ENCODE assay signal across 16 cellular contexts in genomic region chr2:157856157-157856455, GRCh38. TPM values are rescaled to one million over a fixed set of nuclear protein-coding genes. Genes with fewer than 3 reads are reported as not detected.
A peak's percentile ranks its signal among the peaks of the same experiment; 100 is the strongest.
DNase-seq lines count a peak whose midpoint lies in the region; ATAC-seq, FAIRE-seq and TF ChIP-seq lines count a peak whose summit lies in the region.
"Had no signal": no experiment of that assay in that cellular context is flagged by ENCODE, and none has a peak within 500 bp of the region (broad histone marks: within the 10 kb centered on the region; RNA-seq: fewer than 3 reads in every experiment).

No MANE protein-coding gene starts in this region.

- no peak overlapping the region for H2AFZ ChIP-seq in HCT116 (ENCODE audit: low read depth, low read length, poor library complexity, severe bottlenecking)
- no peak overlapping the region for H2AFZ ChIP-seq in keratinocyte (ENCODE audit: control insufficient read depth, low read length)
- H2AFZ ChIP-seq: neural progenitor cell had no signal

- H3K27me3 ChIP-seq in CD4-positive, CD25-positive, alpha-beta regulatory T cell (ENCODE audit: control insufficient read depth, insufficient read depth, low read length), result no peaks in the 10 kb centered on the region
- H3K27me3 ChIP-seq in HCT116 (ENCODE audit: insufficient read depth, low read length) (no peaks in the 10 kb centered on the region), keratinocyte (ENCODE audit: control insufficient read depth, extremely low read depth, insufficient read depth, low read length) (no peaks in the 10 kb centered on the region), aorta (ENCODE audit: control insufficient read depth in 1 of 2, insufficient read depth in 2 of 2, low read length in 1 of 2) (no peaks in the 10 kb centered on the region)
- H3K27me3 ChIP-seq: BE2C, neural progenitor cell, right atrium auricular region had no signal

- H3K9me3 Mint-ChIP-seq in CD4-positive, CD25-positive, alpha-beta regulatory T cell, result peaks cover 0 to 3% (median 0%) of the 10 kb centered on the region in 7 donors
- H3K9me3 Mint-ChIP-seq in activated naive CD4-positive, alpha-beta T cell treated with anti-CD3 and anti-CD28 coated beads, Interleukin-2, amount 50 U/mL, for 72 hours, result no peaks in the 10 kb centered on the region
- H3K9me3 Mint-ChIP-seq: neural progenitor cell had no signal

- WGBS in aorta, 2 donors, result 96 to 98% methylated on average over 2 of the region's 2 CpGs

- peak overlapping the region; percentile 0 to 33 (median 0) for H3K27ac Mint-ChIP-seq in CD4-positive, CD25-positive, alpha-beta regulatory T cell
- peak overlapping the region; percentile 49 to 95 for H3K27ac Mint-ChIP-seq in activated naive CD4-positive, alpha-beta T cell treated with anti-CD3 and anti-CD28 coated beads, Interleukin-2, amount 50 U/mL, for 72 hours
- H3K27ac Mint-ChIP-seq: neural progenitor cell had no signal

- H3K4me1 Mint-ChIP-seq in CD4-positive, CD25-positive, alpha-beta regulatory T cell, result peaks cover 5 to 48% (median 36%) of the 10 kb centered on the region in 4 donors

- H3K27me3 Mint-ChIP-seq in CD4-positive, CD25-positive, alpha-beta regulatory T cell, result no peaks in the 10 kb centered on the region

- H4K20me1 ChIP-seq in HCT116 (ENCODE audit: insufficient read depth) (no peaks in the 10 kb centered on the region), keratinocyte (ENCODE audit: control insufficient read depth, extremely low read depth, insufficient read depth, low read length) (no peaks in the 10 kb centered on the region)

- no peaks in the 10 kb centered on the region for H3K9me2 ChIP-seq in HCT116 (ENCODE audit: insufficient read depth)

- BruUV-seq in HCT116 (replicated peaks; lab: Mats Ljungman, UMichigan), result no TSS peak

- CTCF ChIA-PET in HCT116 (lab: Charles Lee), result no interaction called here

- no peak for FAIRE-seq in keratinocyte (lab: Jason Lieb, UNC)
- FAIRE-seq: islet of Langerhans had no signal

- no peaks in the 10 kb centered on the region for H3K9me3 ChIP-seq in CD4-positive, CD25-positive, alpha-beta regulatory T cell (ENCODE audit: control insufficient read depth in 2 of 2, low read length in 2 of 2)
- H3K9me3 ChIP-seq in HCT116 (ENCODE audit: control insufficient read depth in 1 of 2, insufficient read depth in 1 of 2, low read depth in 1 of 2, low read length in 2 of 2) (no peaks in the 10 kb centered on the region), keratinocyte (ENCODE audit: control insufficient read depth, low read depth, low read length) (no peaks in the 10 kb centered on the region), aorta (ENCODE audit: control insufficient read depth, low read length) (no peaks in the 10 kb centered on the region)
- H3K9me3 ChIP-seq: BE2C, right atrium auricular region had no signal

- no peak overlapping the region for H3K9ac ChIP-seq in HCT116 (ENCODE audit: low read length)
- H3K9ac ChIP-seq in keratinocyte (ENCODE audit: control insufficient read depth, extremely low read depth, insufficient read depth, low read length), result peak overlapping the region; percentile 9
- H3K9ac ChIP-seq: neural progenitor cell had no signal

- H3K27ac ChIP-seq in CD4-positive, CD25-positive, alpha-beta regulatory T cell (ENCODE audit: insufficient read depth, low read length, poor library complexity, severe bottlenecking), result no peak overlapping the region
- H3K27ac ChIP-seq in HCT116 (ENCODE audit: low read depth, low read length) (no peak overlapping the region), keratinocyte (ENCODE audit: control insufficient read depth, insufficient read depth, low read length) (peak overlapping the region; percentile 89), aorta (ENCODE audit: low read depth in 1 of 2, low read length in 2 of 2) (no peak overlapping the region)
- H3K27ac ChIP-seq: neural progenitor cell, RWPE1 had no signal

- peak overlapping the region in 1 of 4 donors; percentile 47 for H3K4me3 Mint-ChIP-seq in CD4-positive, CD25-positive, alpha-beta regulatory T cell
- H3K4me3 Mint-ChIP-seq: neural progenitor cell had no signal

- H3K79me2 ChIP-seq in HCT116 (ENCODE audit: insufficient read depth, low read length), result no peaks in the 10 kb centered on the region
- peaks cover 37% of the 10 kb centered on the region for H3K79me2 ChIP-seq in keratinocyte (ENCODE audit: control insufficient read depth, insufficient read depth, low read length)

- TF ChIP-seq CTCF in HCT116 (IDR thresholded peaks at IDR 0.05 in 2 of 3, conservative IDR thresholded peaks at IDR 0.05 in 1 of 3; ENCODE audit: borderline replicate concordance in 1 of 3, insufficient read depth in 1 of 3, low read depth in 2 of 3, low read length in 2 of 3) (no peak), keratinocyte (optimal IDR thresholded peaks at IDR 0.05 in 1 of 3, IDR thresholded peaks at IDR 0.05 in 1 of 3, conservative IDR thresholded peaks at IDR 0.05 in 1 of 3; ENCODE audit: extremely low read depth in 1 of 3, insufficient read depth in 2 of 3, low read length in 3 of 3) (no peak)

- no peak overlapping the region for H3K4me3 ChIP-seq in CD4-positive, CD25-positive, alpha-beta regulatory T cell (ENCODE audit: low read depth, low read length)
- H3K4me3 ChIP-seq in HCT116 (replicated peaks in 1 of 2; ENCODE audit: low read depth in 1 of 2, low read length in 2 of 2) (no peak overlapping the region), keratinocyte (ENCODE audit: control insufficient read depth in 2 of 3, extremely low read depth in 1 of 3, insufficient read depth in 2 of 3, low read depth in 1 of 3, low read length in 3 of 3) (no peak overlapping the region), aorta (ENCODE audit: low read length in 2 of 2) (no peak overlapping the region)
- H3K4me3 ChIP-seq: neural progenitor cell, right atrium auricular region had no signal

- no peak for TF ChIP-seq RAD21 in HCT116 (IDR thresholded peaks at IDR 0.05; ENCODE audit: low read depth)

- no peak for TF ChIP-seq POLR2A in HCT116 (IDR thresholded peaks at IDR 0.05; ENCODE audit: borderline replicate concordance, extremely low read depth, insufficient read depth, insufficient read length)

- dilution Hi-C loops in keratinocyte (cut with MboI; ENCODE audit: extremely low pct_ligation_motif_present, low sequenced_read_pairs), result no loop called here

- POLR2A ChIA-PET in HCT116 (lab: Charles Lee), result no interaction called here

- RAD21 ChIA-PET in HCT116 (lab: Charles Lee; ENCODE audit: low non-redundant PET in 1 of 2, low total read pairs in 2 of 2, uncharacterized antibody in 2 of 2, unreplicated experiment in 2 of 2), result no interaction called here

- ATAC-seq in CD4-positive, CD25-positive, alpha-beta regulatory T cell (ENCODE audit: low read depth in 2 of 2), result no peak
- no peak for ATAC-seq in HCT116
- peak; percentile 20 to 22 for ATAC-seq in activated naive CD4-positive, alpha-beta T cell treated with anti-CD3 and anti-CD28 coated beads, Interleukin-2, amount 50 U/mL, for 72 hours
- no peak for ATAC-seq in aorta (ENCODE audit: low FRiP score)

- no peak for DNase-seq in CD4-positive, CD25-positive, alpha-beta regulatory T cell
- no peak for DNase-seq in HCT116 (ENCODE audit: low read depth, low spot score)
- DNase-seq in activated naive CD4-positive, alpha-beta T cell treated with anti-CD3 and anti-CD28 coated beads, Interleukin-2, amount 50 U/mL, for 72 hours (ENCODE audit: low spot score in 2 of 2), result no peak
- no peak for DNase-seq in keratinocyte (ENCODE audit: low read depth, low spot score)
- DNase-seq in amygdala (lab: John Stamatoyannopoulos, UW), result no peak
- DNase-seq in H4 (ENCODE audit: low spot score), result no peak
- DNase-seq in aorta, result no peak
- DNase-seq: BE2C, DMS79 treated with DMSO at 0.1 percent for 48 hours, H7, mesendoderm, NCI-H1092 had no signal

- peaks cover 33% of the 10 kb centered on the region for H3K36me3 Mint-ChIP-seq in CD4-positive, CD25-positive, alpha-beta regulatory T cell
- H3K36me3 Mint-ChIP-seq in activated naive CD4-positive, alpha-beta T cell treated with anti-CD3 and anti-CD28 coated beads, Interleukin-2, amount 50 U/mL, for 72 hours, result peaks cover 11 to 40% of the 10 kb centered on the region in 2 donors
- H3K36me3 Mint-ChIP-seq: neural progenitor cell had no signal

- peaks cover 4% of the 10 kb centered on the region for H3K9me1 ChIP-seq in keratinocyte (ENCODE audit: control insufficient read depth, extremely low read depth, insufficient read depth, low read length)

- H3K4me2 ChIP-seq in HCT116 (ENCODE audit: low read length) (peak overlapping the region; percentile 37; the same call in 1 of the 2 replicates), keratinocyte (ENCODE audit: control insufficient read depth, extremely low read depth, insufficient read depth, low read depth, low read length) (peak overlapping the region; percentile 22)
- H3K4me2 ChIP-seq: neural progenitor cell had no signal

- H3K36me3 ChIP-seq in CD4-positive, CD25-positive, alpha-beta regulatory T cell (ENCODE audit: control insufficient read depth, insufficient read depth, low read length), result peaks cover 26% of the 10 kb centered on the region
- H3K36me3 ChIP-seq in HCT116 (ENCODE audit: control insufficient read depth in 1 of 2, insufficient read depth in 2 of 2, low read length in 2 of 2), result no peaks in the 10 kb centered on the region
- H3K36me3 ChIP-seq in keratinocyte (ENCODE audit: control insufficient read depth in 2 of 2, extremely low read depth in 1 of 2, insufficient read depth in 2 of 2, low read length in 2 of 2), result peaks cover 0 to 2% of the 10 kb centered on the region in 2 experiments
- no peaks in the 10 kb centered on the region for H3K36me3 ChIP-seq in aorta (ENCODE audit: control insufficient read depth in 1 of 2, insufficient read depth in 2 of 2, low read length in 1 of 2)
- H3K36me3 ChIP-seq: BE2C, neural progenitor cell, right atrium auricular region had no signal

- intact Hi-C loops in HCT116 (cut with micrococcal nuclease) (no loop called here), aorta (cut with DNase I) (no loop called here)

- no peaks in the 10 kb centered on the region for H3K4me1 ChIP-seq in CD4-positive, CD25-positive, alpha-beta regulatory T cell (ENCODE audit: control insufficient read depth, insufficient read depth, low read length, poor library complexity, severe bottlenecking)
- peaks cover 0 to 24% of the 10 kb centered on the region in 2 experiments; a peak in 2 of 4 replicates for H3K4me1 ChIP-seq in HCT116 (ENCODE audit: control insufficient read depth in 1 of 2, insufficient read depth in 2 of 2, low read length in 2 of 2)
- peaks cover 17% of the 10 kb centered on the region for H3K4me1 ChIP-seq in keratinocyte (ENCODE audit: control insufficient read depth, extremely low read depth, insufficient read depth, low read length)
- H3K4me1 ChIP-seq in aorta (ENCODE audit: control insufficient read depth in 1 of 2, insufficient read depth in 2 of 2, low read length in 2 of 2), result no peaks in the 10 kb centered on the region
- H3K4me1 ChIP-seq: BE2C had no signal

RNA-seq across cellular contexts. Expression of gene ACVR1, which starts 20.0 kb away (rescaled TPM):
- total RNA-seq in CD4-positive, CD25-positive, alpha-beta regulatory T cell, result 64.2 TPM
- polyA plus RNA-seq in CD4-positive, CD25-positive, alpha-beta regulatory T cell, result 10 to 100 TPM; 14.1 to 21.4 (median 17.3) TPM
- 16.9 TPM for total RNA-seq in HCT116 (2021; ENCODE audit: unreplicated experiment)
- 13.5 and 14.3 TPM in 2 replicates for polyA plus RNA-seq in HCT116 (2012)
- 10 to 100 TPM; 16.0 to 27.0 TPM for total RNA-seq in activated naive CD4-positive, alpha-beta T cell treated with anti-CD3 and anti-CD28 coated beads, Interleukin-2, amount 50 U/mL, for 72 hours
- 25.5 to 37.7 TPM (median 30.8 TPM) in 3 replicates for polyA plus RNA-seq in keratinocyte
- 10.2 TPM for polyA plus RNA-seq in keratinocyte (2011; ENCODE audit: low read depth)
- 17.4 and 27.5 TPM in 2 replicates for polyA plus RNA-seq in keratinocyte (2011; cell fraction: cytosol; rRNA removed)
- 68.9 and 70.9 TPM in 2 replicates for polyA plus RNA-seq in keratinocyte (2011; cell fraction: nucleus; rRNA removed)
- polyA plus RNA-seq in keratinocyte (2012; ENCODE audit: low replicate concordance), result 18.8 and 24.7 TPM in 2 replicates
- 33.4 to 59.2 TPM (median 36.1 TPM) in 3 replicates for polyA minus RNA-seq in keratinocyte
- polyA minus RNA-seq in keratinocyte (2011; cell fraction: cytosol; rRNA and poly(A)+ RNA removed), result 13.8 TPM
- 36.6 and 71.1 TPM in 2 replicates for polyA minus RNA-seq in keratinocyte (2011; cell fraction: nucleus; rRNA and poly(A)+ RNA removed)
- total RNA-seq in H4 (2014; rRNA removed; shearing (Covaris generic)), result 19.2 and 20.2 TPM in 2 replicates
- 10 to 100 TPM; 47.8 to 53.4 TPM for total RNA-seq in aorta
- 10 to 100 TPM in 1 of 2 donors, 1 to 10 TPM in 1; 9.5 to 19.9 TPM for polyA plus RNA-seq in aorta

Comparison
In these comparisons a context has a peak if more than half of its experiments do, and no peak if none do; other contexts are left out.
1. ATAC-seq: peak in activated naive CD4-positive, alpha-beta T cell treated with anti-CD3 and anti-CD28 coated beads, Interleukin-2, amount 50 U/mL, for 72 hours (2 of 2); none in CD4-positive, CD25-positive, alpha-beta regulatory T cell (0 of 2), HCT116 (single experiment) and aorta (single experiment).